1 cellular context compared by ENCODE assay signal in genomic region chr9:83956288-83957028, GRCh38.
TF ChIP-seq lines count a peak whose summit lies in the region.

No MANE protein-coding gene starts in this region.

TF ChIP-seq in K562, 482 proteins besides CTCF, POLR2A, EP300 and RAD21 (continued from another document):
- TF ChIP-seq PRDM10 (IDR thresholded peaks at IDR 0.05; ENCODE audit: partially characterized antibody) (no peak), HDGF (IDR thresholded peaks at IDR 0.05) (no peak), NUFIP1 (IDR thresholded peaks at IDR 0.05; ENCODE audit: partially characterized antibody) (no peak), NRF1 (conservative IDR thresholded peaks at IDR 0.05 in 1 of 2, IDR thresholded peaks at IDR 0.05 in 1 of 2) (peak in 1 of 2 experiments; percentile 15; a peak in 2 of 4 replicates), TFAP4 (CRISPR knock-in tag; IDR thresholded peaks at IDR 0.05; ENCODE audit: borderline replicate concordance) (peak; percentile 39; the same call in 1 of the 2 replicates), U2AF1 (optimal IDR thresholded peaks at IDR 0.05; ENCODE audit: low read depth, low read length) (no peak), ELF1 (tag; IDR thresholded peaks at IDR 0.05) (peak; percentile 94), SAP30 (IDR thresholded peaks at IDR 0.05; ENCODE audit: borderline replicate concordance, insufficient read depth, low read depth, low read length, poor library complexity, severe bottlenecking) (peak; percentile 46), PML (IDR thresholded peaks at IDR 0.05; ENCODE audit: low read length) (0 out of 2 replicates have a peak, but pooled peaks have one; percentile 34), THRB (CRISPR knock-in tag; conservative IDR thresholded peaks at IDR 0.05) (no peak), RBM17 (IDR thresholded peaks at IDR 0.05; ENCODE audit: borderline replicate concordance, low read depth, low read length) (no peak), HDAC3 (IDR thresholded peaks at IDR 0.05; ENCODE audit: borderline replicate concordance, partially characterized antibody) (no peak), ETS2 (tag; IDR thresholded peaks at IDR 0.05; ENCODE audit: borderline replicate concordance, poor library complexity, severe bottlenecking) (no peak), NR2C1 (IDR thresholded peaks at IDR 0.05) (peak; percentile 84), NR2C1 (tag; IDR thresholded peaks at IDR 0.05) (peak; percentile 82), E2F6 (IDR thresholded peaks at IDR 0.05; ENCODE audit: borderline replicate concordance in 1 of 2, extremely low read depth in 1 of 2, insufficient read depth in 1 of 2, insufficient read length in 1 of 2, low read depth in 1 of 2, low read length in 1 of 2, poor library complexity in 1 of 2, severe bottlenecking in 1 of 2) (peak; percentile 40 to 63), UBTF (IDR thresholded peaks at IDR 0.05; ENCODE audit: borderline replicate concordance in 1 of 2, low read depth in 2 of 2, low read length in 2 of 2) (0 out of 4 replicates have a peak, but pooled peaks of 1 of the 2 experiments have one; percentile 40), RB1 (IDR thresholded peaks at IDR 0.05; ENCODE audit: low read depth) (peak; percentile 70; the same call in 1 of the 2 replicates), TEAD1 (CRISPR knock-in tag; IDR thresholded peaks at IDR 0.05) (peak in 1 of 2 experiments; percentile 44; a peak in 1 of 4 replicates), ZSCAN32 (CRISPR knock-in tag; IDR thresholded peaks at IDR 0.05) (no peak), MTA3 (IDR thresholded peaks at IDR 0.05; ENCODE audit: borderline replicate concordance) (0 out of 2 replicates have a peak, but pooled peaks have one; percentile 7), CREB5 (CRISPR knock-in tag; IDR thresholded peaks at IDR 0.05) (no peak), RERE (CRISPR knock-in tag; IDR thresholded peaks at IDR 0.05; ENCODE audit: borderline replicate concordance) (no peak), LCOR (CRISPR knock-in tag; IDR thresholded peaks at IDR 0.05) (0 out of 2 replicates have a peak, but pooled peaks have one; percentile 34)
TF ChIP-seq in K562: peak in this region for 63.
